ENCODE assay signal across 18 cellular contexts in genomic region chr7:127794135-127794534, GRCh38.
"Had no signal": no experiment of that assay in that cellular context is flagged by ENCODE, and none has a peak within 500 bp of the region (broad histone marks: within the 10 kb centered on the region; RNA-seq: fewer than 3 reads in every experiment).

No MANE protein-coding gene starts in this region.

- H3K27me3 ChIP-seq: ascending aorta, brain microvascular endothelial cell, colonic mucosa, foreskin keratinocyte, left lung, vagina had no signal

- H3K36me3 ChIP-seq: ascending aorta, brain microvascular endothelial cell, colonic mucosa, left lung, thoracic aorta, vagina had no signal

- H3K4me3 ChIP-seq: ascending aorta, colonic mucosa, left lung, thoracic aorta, vagina had no signal

- H3K4me1 ChIP-seq: colonic mucosa, foreskin keratinocyte had no signal

- ATAC-seq: activated CD8-positive, alpha-beta T cell treated with anti-CD3 and anti-CD28 coated beads, Interleukin-2, amount 10 ng/mL, durations not matched to agents 7 days and 5 days; activated naive CD4-positive, alpha-beta T cell treated with anti-CD3 and anti-CD28 coated beads, Interleukin-2, amount 50 U/mL, for 72 hours; foreskin keratinocyte; natural killer cell treated with Interleukin-12 subunit alpha and Interleukin-12 subunit beta and Interleukin-15 and Interleukin-18, amount 100 ng/mL, for 72 hours; T-cell had no signal

- H3K9me3 ChIP-seq: ascending aorta, colonic mucosa, left lung, thoracic aorta, vagina had no signal

- H3K27ac ChIP-seq: ascending aorta, brain microvascular endothelial cell, colonic mucosa, foreskin keratinocyte, left lung, thoracic aorta, vagina had no signal

- DNase-seq: activated CD4-positive, alpha-beta T cell treated with anti-CD3 and anti-CD28 coated beads for 1 hour; activated CD4-positive, alpha-beta T cell treated with anti-CD3 and anti-CD28 coated beads, Interleukin-2, amount 50 U/mL, for 1 hour; activated CD8-positive, alpha-beta T cell treated with anti-CD3 and anti-CD28 coated beads, Interleukin-2, amount 10 ng/mL, durations not matched to agents 7 days and 5 days; brain microvascular endothelial cell; colonic mucosa; endodermal cell; foreskin keratinocyte; left lung; mammary epithelial cell; nucleus accumbens; stimulated activated CD4-positive, alpha-beta T cell treated with anti-CD3 and anti-CD28 coated beads, Interleukin-2, amount 100 ng/mL, for 48 hours; stimulated activated CD8-positive, alpha-beta memory T cell treated with anti-CD3 and anti-CD28 coated beads, Interleukin-4, amount 100 ng/mL, for 48 hours had no signal
